Comparison of ENCODE assay signal across 1 cellular context in genomic region chr12:50241178-50241577, GRCh38.
TF ChIP-seq lines count a peak whose summit lies in the region.

No MANE protein-coding gene starts in this region.

TF ChIP-seq in HepG2, 621 proteins besides CTCF, POLR2A, EP300 and RAD21 (continued from another document and continues in another):
- TF ChIP-seq, protein P1, sequence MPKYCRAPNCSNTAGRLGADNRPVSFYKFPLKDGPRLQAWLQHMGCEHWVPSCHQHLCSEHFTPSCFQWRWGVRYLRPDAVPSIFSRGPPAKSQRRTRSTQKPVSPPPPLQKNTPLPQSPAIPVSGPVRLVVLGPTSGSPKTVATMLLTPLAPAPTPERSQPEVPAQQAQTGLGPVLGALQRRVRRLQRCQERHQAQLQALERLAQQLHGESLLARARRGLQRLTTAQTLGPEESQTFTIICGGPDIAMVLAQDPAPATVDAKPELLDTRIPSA (CRISPR knock-in tag; IDR thresholded peaks at IDR 0.05; ENCODE audit: borderline replicate concordance): no peak
- TF ChIP-seq HOXA9 (CRISPR knock-in tag; IDR thresholded peaks at IDR 0.05; ENCODE audit: borderline replicate concordance) (no peak), ISX (CRISPR knock-in tag; conservative IDR thresholded peaks at IDR 0.05) (no peak), AGO1 (IDR thresholded peaks at IDR 0.05; ENCODE audit: low read depth, low read length, poor library complexity, severe bottlenecking) (no peak), CCDC6 (CRISPR knock-in tag; IDR thresholded peaks at IDR 0.05) (no peak), MAFF (IDR thresholded peaks at IDR 0.05; ENCODE audit: low read depth, low read length) (no peak), ZNF337 (CRISPR knock-in tag; IDR thresholded peaks at IDR 0.05; ENCODE audit: borderline replicate concordance, low read depth) (no peak), ZSCAN20 (CRISPR knock-in tag; IDR thresholded peaks at IDR 0.05; ENCODE audit: borderline replicate concordance) (no peak), ZNF644 (CRISPR knock-in tag; IDR thresholded peaks at IDR 0.05; ENCODE audit: low read depth) (no peak), KLF12 (CRISPR knock-in tag; IDR thresholded peaks at IDR 0.05; ENCODE audit: borderline replicate concordance) (no peak), ZSCAN29 (CRISPR knock-in tag; conservative IDR thresholded peaks at IDR 0.05) (no peak), HDAC1 (CRISPR knock-in tag; IDR thresholded peaks at IDR 0.05) (no peak), ZMAT5 (CRISPR knock-in tag; IDR thresholded peaks at IDR 0.05; ENCODE audit: borderline replicate concordance, low read depth) (no peak), GABPB1 (CRISPR knock-in tag; IDR thresholded peaks at IDR 0.05) (no peak), ZNF225 (CRISPR knock-in tag; IDR thresholded peaks at IDR 0.05) (no peak), ZNF232 (CRISPR knock-in tag; IDR thresholded peaks at IDR 0.05; ENCODE audit: borderline replicate concordance) (no peak), ZBTB1 (CRISPR knock-in tag; IDR thresholded peaks at IDR 0.05; ENCODE audit: borderline replicate concordance) (no peak), ZNF235 (CRISPR knock-in tag; IDR thresholded peaks at IDR 0.05; ENCODE audit: borderline replicate concordance) (no peak), KAT2B (IDR thresholded peaks at IDR 0.05; ENCODE audit: borderline replicate concordance, low read depth, low read length) (no peak), HOXA7 (CRISPR knock-in tag; IDR thresholded peaks at IDR 0.05) (no peak), REL (CRISPR knock-in tag; conservative IDR thresholded peaks at IDR 0.05) (no peak), PAX8 (CRISPR knock-in tag; IDR thresholded peaks at IDR 0.05; ENCODE audit: borderline replicate concordance) (no peak), ZNF574 (CRISPR knock-in tag; IDR thresholded peaks at IDR 0.05) (no peak), GFI1 (CRISPR knock-in tag; IDR thresholded peaks at IDR 0.05; ENCODE audit: borderline replicate concordance) (no peak; the same call in 1 of the 2 replicates), KDM2A (CRISPR knock-in tag; IDR thresholded peaks at IDR 0.05; ENCODE audit: borderline replicate concordance, low read depth) (no peak), TBL1XR1 (IDR thresholded peaks at IDR 0.05; ENCODE audit: borderline replicate concordance, low read length, partially characterized antibody) (peak; percentile 84), ZNF20 (CRISPR knock-in tag; IDR thresholded peaks at IDR 0.05) (no peak), ZNF570 (CRISPR knock-in tag; IDR thresholded peaks at IDR 0.05; ENCODE audit: borderline replicate concordance) (no peak), SP1 (IDR thresholded peaks at IDR 0.05) (no peak), SP1 (CRISPR knock-in tag; IDR thresholded peaks at IDR 0.05) (no peak), RBM39 (IDR thresholded peaks at IDR 0.05; ENCODE audit: low read depth, low read length, poor library complexity, severe bottlenecking) (no peak), NCOR1 (IDR thresholded peaks at IDR 0.05; ENCODE audit: borderline replicate concordance, low read length) (peak; percentile 84; the same call in 1 of the 2 replicates), NRL (CRISPR knock-in tag; IDR thresholded peaks at IDR 0.05; ENCODE audit: borderline replicate concordance) (no peak), RFXANK (CRISPR knock-in tag; IDR thresholded peaks at IDR 0.05) (no peak)
- TF ChIP-seq, protein P2, sequence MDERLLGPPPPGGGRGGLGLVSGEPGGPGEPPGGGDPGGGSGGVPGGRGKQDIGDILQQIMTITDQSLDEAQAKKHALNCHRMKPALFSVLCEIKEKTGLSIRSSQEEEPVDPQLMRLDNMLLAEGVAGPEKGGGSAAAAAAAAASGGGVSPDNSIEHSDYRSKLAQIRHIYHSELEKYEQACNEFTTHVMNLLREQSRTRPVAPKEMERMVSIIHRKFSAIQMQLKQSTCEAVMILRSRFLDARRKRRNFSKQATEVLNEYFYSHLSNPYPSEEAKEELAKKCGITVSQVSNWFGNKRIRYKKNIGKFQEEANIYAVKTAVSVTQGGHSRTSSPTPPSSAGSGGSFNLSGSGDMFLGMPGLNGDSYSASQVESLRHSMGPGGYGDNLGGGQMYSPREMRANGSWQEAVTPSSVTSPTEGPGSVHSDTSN (CRISPR knock-in tag; IDR thresholded peaks at IDR 0.05): no peak
- TF ChIP-seq, protein P3, sequence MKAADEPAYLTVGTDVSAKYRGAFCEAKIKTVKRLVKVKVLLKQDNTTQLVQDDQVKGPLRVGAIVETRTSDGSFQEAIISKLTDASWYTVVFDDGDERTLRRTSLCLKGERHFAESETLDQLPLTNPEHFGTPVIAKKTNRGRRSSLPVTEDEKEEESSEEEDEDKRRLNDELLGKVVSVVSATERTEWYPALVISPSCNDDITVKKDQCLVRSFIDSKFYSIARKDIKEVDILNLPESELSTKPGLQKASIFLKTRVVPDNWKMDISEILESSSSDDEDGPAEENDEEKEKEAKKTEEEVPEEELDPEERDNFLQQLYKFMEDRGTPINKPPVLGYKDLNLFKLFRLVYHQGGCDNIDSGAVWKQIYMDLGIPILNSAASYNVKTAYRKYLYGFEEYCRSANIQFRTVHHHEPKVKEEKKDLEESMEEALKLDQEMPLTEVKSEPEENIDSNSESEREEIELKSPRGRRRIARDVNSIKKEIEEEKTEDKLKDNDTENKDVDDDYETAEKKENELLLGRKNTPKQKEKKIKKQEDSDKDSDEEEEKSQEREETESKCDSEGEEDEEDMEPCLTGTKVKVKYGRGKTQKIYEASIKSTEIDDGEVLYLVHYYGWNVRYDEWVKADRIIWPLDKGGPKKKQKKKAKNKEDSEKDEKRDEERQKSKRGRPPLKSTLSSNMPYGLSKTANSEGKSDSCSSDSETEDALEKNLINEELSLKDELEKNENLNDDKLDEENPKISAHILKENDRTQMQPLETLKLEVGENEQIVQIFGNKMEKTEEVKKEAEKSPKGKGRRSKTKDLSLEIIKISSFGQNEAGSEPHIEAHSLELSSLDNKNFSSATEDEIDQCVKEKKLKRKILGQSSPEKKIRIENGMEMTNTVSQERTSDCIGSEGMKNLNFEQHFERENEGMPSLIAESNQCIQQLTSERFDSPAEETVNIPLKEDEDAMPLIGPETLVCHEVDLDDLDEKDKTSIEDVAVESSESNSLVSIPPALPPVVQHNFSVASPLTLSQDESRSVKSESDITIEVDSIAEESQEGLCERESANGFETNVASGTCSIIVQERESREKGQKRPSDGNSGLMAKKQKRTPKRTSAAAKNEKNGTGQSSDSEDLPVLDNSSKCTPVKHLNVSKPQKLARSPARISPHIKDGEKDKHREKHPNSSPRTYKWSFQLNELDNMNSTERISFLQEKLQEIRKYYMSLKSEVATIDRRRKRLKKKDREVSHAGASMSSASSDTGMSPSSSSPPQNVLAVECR (CRISPR knock-in tag; IDR thresholded peaks at IDR 0.05; ENCODE audit: borderline replicate concordance): no peak
- TF ChIP-seq, protein P4, sequence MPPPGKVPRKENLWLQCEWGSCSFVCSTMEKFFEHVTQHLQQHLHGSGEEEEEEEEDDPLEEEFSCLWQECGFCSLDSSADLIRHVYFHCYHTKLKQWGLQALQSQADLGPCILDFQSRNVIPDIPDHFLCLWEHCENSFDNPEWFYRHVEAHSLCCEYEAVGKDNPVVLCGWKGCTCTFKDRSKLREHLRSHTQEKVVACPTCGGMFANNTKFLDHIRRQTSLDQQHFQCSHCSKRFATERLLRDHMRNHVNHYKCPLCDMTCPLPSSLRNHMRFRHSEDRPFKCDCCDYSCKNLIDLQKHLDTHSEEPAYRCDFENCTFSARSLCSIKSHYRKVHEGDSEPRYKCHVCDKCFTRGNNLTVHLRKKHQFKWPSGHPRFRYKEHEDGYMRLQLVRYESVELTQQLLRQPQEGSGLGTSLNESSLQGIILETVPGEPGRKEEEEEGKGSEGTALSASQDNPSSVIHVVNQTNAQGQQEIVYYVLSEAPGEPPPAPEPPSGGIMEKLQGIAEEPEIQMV (CRISPR knock-in tag; IDR thresholded peaks at IDR 0.05; ENCODE audit: low read depth): no peak
- TF ChIP-seq, protein P5, sequence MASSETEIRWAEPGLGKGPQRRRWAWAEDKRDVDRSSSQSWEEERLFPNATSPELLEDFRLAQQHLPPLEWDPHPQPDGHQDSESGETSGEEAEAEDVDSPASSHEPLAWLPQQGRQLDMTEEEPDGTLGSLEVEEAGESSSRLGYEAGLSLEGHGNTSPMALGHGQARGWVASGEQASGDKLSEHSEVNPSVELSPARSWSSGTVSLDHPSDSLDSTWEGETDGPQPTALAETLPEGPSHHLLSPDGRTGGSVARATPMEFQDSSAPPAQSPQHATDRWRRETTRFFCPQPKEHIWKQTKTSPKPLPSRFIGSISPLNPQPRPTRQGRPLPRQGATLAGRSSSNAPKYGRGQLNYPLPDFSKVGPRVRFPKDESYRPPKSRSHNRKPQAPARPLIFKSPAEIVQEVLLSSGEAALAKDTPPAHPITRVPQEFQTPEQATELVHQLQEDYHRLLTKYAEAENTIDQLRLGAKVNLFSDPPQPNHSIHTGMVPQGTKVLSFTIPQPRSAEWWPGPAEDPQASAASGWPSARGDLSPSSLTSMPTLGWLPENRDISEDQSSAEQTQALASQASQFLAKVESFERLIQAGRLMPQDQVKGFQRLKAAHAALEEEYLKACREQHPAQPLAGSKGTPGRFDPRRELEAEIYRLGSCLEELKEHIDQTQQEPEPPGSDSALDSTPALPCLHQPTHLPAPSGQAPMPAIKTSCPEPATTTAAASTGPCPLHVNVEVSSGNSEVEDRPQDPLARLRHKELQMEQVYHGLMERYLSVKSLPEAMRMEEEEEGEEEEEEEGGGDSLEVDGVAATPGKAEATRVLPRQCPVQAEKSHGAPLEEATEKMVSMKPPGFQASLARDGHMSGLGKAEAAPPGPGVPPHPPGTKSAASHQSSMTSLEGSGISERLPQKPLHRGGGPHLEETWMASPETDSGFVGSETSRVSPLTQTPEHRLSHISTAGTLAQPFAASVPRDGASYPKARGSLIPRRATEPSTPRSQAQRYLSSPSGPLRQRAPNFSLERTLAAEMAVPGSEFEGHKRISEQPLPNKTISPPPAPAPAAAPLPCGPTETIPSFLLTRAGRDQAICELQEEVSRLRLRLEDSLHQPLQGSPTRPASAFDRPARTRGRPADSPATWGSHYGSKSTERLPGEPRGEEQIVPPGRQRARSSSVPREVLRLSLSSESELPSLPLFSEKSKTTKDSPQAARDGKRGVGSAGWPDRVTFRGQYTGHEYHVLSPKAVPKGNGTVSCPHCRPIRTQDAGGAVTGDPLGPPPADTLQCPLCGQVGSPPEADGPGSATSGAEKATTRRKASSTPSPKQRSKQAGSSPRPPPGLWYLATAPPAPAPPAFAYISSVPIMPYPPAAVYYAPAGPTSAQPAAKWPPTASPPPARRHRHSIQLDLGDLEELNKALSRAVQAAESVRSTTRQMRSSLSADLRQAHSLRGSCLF (CRISPR knock-in tag; IDR thresholded peaks at IDR 0.05; ENCODE audit: borderline replicate concordance): no peak
- TF ChIP-seq, protein P6, sequence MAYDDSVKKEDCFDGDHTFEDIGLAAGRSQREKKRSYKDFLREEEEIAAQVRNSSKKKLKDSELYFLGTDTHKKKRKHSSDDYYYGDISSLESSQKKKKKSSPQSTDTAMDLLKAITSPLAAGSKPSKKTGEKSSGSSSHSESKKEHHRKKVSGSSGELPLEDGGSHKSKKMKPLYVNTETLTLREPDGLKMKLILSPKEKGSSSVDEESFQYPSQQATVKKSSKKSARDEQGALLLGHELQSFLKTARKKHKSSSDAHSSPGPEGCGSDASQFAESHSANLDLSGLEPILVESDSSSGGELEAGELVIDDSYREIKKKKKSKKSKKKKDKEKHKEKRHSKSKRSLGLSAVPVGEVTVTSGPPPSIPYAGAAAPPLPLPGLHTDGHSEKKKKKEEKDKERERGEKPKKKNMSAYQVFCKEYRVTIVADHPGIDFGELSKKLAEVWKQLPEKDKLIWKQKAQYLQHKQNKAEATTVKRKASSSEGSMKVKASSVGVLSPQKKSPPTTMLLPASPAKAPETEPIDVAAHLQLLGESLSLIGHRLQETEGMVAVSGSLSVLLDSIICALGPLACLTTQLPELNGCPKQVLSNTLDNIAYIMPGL (CRISPR knock-in tag; IDR thresholded peaks at IDR 0.05; ENCODE audit: borderline replicate concordance in 1 of 2, low read depth in 1 of 2): no peak
- TF ChIP-seq, protein P7, sequence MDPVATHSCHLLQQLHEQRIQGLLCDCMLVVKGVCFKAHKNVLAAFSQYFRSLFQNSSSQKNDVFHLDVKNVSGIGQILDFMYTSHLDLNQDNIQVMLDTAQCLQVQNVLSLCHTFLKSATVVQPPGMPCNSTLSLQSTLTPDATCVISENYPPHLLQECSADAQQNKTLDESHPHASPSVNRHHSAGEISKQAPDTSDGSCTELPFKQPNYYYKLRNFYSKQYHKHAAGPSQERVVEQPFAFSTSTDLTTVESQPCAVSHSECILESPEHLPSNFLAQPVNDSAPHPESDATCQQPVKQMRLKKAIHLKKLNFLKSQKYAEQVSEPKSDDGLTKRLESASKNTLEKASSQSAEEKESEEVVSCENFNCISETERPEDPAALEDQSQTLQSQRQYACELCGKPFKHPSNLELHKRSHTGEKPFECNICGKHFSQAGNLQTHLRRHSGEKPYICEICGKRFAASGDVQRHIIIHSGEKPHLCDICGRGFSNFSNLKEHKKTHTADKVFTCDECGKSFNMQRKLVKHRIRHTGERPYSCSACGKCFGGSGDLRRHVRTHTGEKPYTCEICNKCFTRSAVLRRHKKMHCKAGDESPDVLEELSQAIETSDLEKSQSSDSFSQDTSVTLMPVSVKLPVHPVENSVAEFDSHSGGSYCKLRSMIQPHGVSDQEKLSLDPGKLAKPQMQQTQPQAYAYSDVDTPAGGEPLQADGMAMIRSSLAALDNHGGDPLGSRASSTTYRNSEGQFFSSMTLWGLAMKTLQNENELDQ (CRISPR knock-in tag; IDR thresholded peaks at IDR 0.05; ENCODE audit: borderline replicate concordance): no peak
